Comparison of ENCODE assay signal across 10 cellular contexts in the genomic region with DNA sequence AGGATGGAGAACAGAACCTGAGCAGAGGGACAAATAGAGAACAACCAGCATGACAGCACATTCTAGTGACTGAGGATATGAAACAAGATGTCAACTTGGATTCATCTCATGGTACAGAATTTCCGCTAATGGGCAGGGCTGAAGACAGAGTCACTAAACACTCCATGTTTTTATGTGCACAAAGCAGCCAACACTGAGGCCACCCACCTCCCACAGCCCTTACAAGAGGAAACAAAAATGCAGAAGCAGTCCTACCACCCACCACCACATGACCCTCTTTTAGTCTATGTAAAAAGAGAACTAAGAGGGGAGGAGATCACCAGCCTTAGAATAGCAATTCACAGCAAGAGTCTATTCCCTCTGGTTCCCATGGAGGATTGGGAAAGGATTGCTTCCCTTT.
DNase-seq lines count a peak whose midpoint lies in the region; ATAC-seq lines count a peak whose summit lies in the region.
"Had no signal": no experiment of that assay in that cellular context is flagged by ENCODE, and none has a peak within 500 bp of the region (broad histone marks: within the 10 kb centered on the region; RNA-seq: fewer than 3 reads in every experiment).

No MANE protein-coding gene starts in this region.

- ATAC-seq in stimulated activated naive CD8-positive, alpha-beta T cell treated with anti-CD3 and anti-CD28 coated beads, Interleukin-15, amount 100 ng/mL, for 72 hours = no peak
- ATAC-seq in HG03066 (IDR thresholded peaks at IDR 0.05; ENCODE audit: low read depth, unreplicated experiment) = peak; percentile 71
- ATAC-seq in T-helper 17 cell = peak; percentile 63

- H3K36me3 Mint-ChIP-seq in stimulated activated naive CD8-positive, alpha-beta T cell treated with anti-CD3 and anti-CD28 coated beads, Interleukin-15, Interleukin-2, amounts not matched to agents 100 ng/mL and 50 ng/mL, for 24 hours (ENCODE audit: low read depth) = no peaks in the 10 kb centered on the region
- H3K36me3 Mint-ChIP-seq in T-helper 17 cell (ENCODE audit: low read depth) = no peaks in the 10 kb centered on the region

- H3K4me3 ChIP-seq in MG63 = no peak overlapping the region

- H3K36me3 ChIP-seq in MG63 = no peaks in the 10 kb centered on the region

- H3K4me1 Mint-ChIP-seq in stimulated activated naive CD8-positive, alpha-beta T cell treated with anti-CD3 and anti-CD28 coated beads, Interleukin-15, Interleukin-2, amounts not matched to agents 100 ng/mL and 50 ng/mL, for 24 hours (ENCODE audit: low read depth) = peaks cover 13% of the 10 kb centered on the region
- H3K4me1 Mint-ChIP-seq in stimulated activated naive CD8-positive, alpha-beta T cell treated with anti-CD3 and anti-CD28 coated beads, Interleukin-15, amount 100 ng/mL, for 72 hours = no peaks in the 10 kb centered on the region
- H3K4me1 Mint-ChIP-seq in T-helper 17 cell = no peaks in the 10 kb centered on the region

- H3K27me3 Mint-ChIP-seq in stimulated activated naive CD8-positive, alpha-beta T cell treated with anti-CD3 and anti-CD28 coated beads, Interleukin-15, Interleukin-2, amounts not matched to agents 100 ng/mL and 50 ng/mL, for 24 hours = no peaks in the 10 kb centered on the region
- H3K27me3 Mint-ChIP-seq in stimulated activated naive CD8-positive, alpha-beta T cell treated with anti-CD3 and anti-CD28 coated beads, Interleukin-15, amount 100 ng/mL, for 72 hours = peaks cover 7% of the 10 kb centered on the region
- H3K27me3 Mint-ChIP-seq in T-helper 17 cell = no peaks in the 10 kb centered on the region

- H3K9me3 ChIP-seq in T-helper 17 cell (ENCODE audit: control insufficient read depth, low read length, poor library complexity, severe bottlenecking) (no peaks in the 10 kb centered on the region), MG63 (no peaks in the 10 kb centered on the region)

- H3K27ac Mint-ChIP-seq in stimulated activated naive CD8-positive, alpha-beta T cell treated with anti-CD3 and anti-CD28 coated beads, Interleukin-15, Interleukin-2, amounts not matched to agents 100 ng/mL and 50 ng/mL, for 24 hours = peak overlapping the region; percentile 18
- no peak overlapping the region for H3K27ac Mint-ChIP-seq in stimulated activated naive CD8-positive, alpha-beta T cell treated with anti-CD3 and anti-CD28 coated beads, Interleukin-15, amount 100 ng/mL, for 72 hours
- H3K27ac Mint-ChIP-seq in T-helper 17 cell = no peak overlapping the region

- no peaks in the 10 kb centered on the region for H3K27me3 ChIP-seq in MG63

- no peak overlapping the region for H3K4me3 Mint-ChIP-seq in stimulated activated naive CD8-positive, alpha-beta T cell treated with anti-CD3 and anti-CD28 coated beads, Interleukin-15, Interleukin-2, amounts not matched to agents 100 ng/mL and 50 ng/mL, for 24 hours
- H3K4me3 Mint-ChIP-seq in stimulated activated naive CD8-positive, alpha-beta T cell treated with anti-CD3 and anti-CD28 coated beads, Interleukin-15, amount 100 ng/mL, for 72 hours = no peak overlapping the region
- H3K4me3 Mint-ChIP-seq in T-helper 17 cell = no peak overlapping the region

- no peak for DNase-seq in stimulated activated naive CD8-positive, alpha-beta T cell treated with anti-CD3 and anti-CD28 coated beads, Interleukin-15, amount 100 ng/mL, for 72 hours
- DNase-seq in T-helper 17 cell (no peak), AG20443 (ENCODE audit: low spot score) (no peak), activated gamma-delta T cell (lab: John Stamatoyannopoulos, UW) (no peak), MG63 (no peak), AG08396 (ENCODE audit: low spot score) (no peak)
- DNase-seq: amniotic stem cell, NCI-H2081 treated with DMSO at 0.1 percent for 48 hours had no signal

- H3K9me3 Mint-ChIP-seq in stimulated activated naive CD8-positive, alpha-beta T cell treated with anti-CD3 and anti-CD28 coated beads, Interleukin-15, Interleukin-2, amounts not matched to agents 100 ng/mL and 50 ng/mL, for 24 hours = no peaks in the 10 kb centered on the region
- H3K9me3 Mint-ChIP-seq in stimulated activated naive CD8-positive, alpha-beta T cell treated with anti-CD3 and anti-CD28 coated beads, Interleukin-15, amount 100 ng/mL, for 72 hours = no peaks in the 10 kb centered on the region
